Comparison of ENCODE assay signal across 17 cellular contexts in the genomic region with DNA sequence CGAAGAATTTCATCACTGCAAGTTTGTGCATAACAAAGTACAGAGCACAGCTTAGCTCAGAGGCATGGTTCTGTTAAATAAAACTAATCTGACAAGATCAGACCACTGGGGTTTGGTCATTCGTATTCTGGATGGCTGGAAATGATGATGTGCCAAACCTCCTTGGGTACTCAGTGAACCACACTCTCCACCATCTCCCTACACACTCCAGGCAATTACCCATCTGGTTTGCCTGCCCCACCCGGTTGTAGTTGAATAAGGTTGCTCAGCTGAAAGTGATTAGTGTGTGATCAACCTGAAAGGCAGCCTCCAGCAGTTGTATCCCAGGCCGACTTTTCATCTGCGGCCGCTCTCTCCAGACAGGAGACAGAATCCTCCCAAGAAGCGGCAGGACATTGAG.
A peak's percentile ranks its signal among the peaks of the same experiment; 100 is the strongest.
DNase-seq lines count a peak whose midpoint lies in the region; ATAC-seq and TF ChIP-seq lines count a peak whose summit lies in the region.
"Had no signal": no experiment of that assay in that cellular context is flagged by ENCODE, and none has a peak within 500 bp of the region (broad histone marks: within the 10 kb centered on the region; RNA-seq: fewer than 3 reads in every experiment).

No MANE protein-coding gene starts in this region.

- no peaks in the 10 kb centered on the region for H3K79me2 ChIP-seq in GM23338 (replicated peaks; ENCODE audit: insufficient read depth)

- peaks cover 26% of the 10 kb centered on the region for H3K9me3 Mint-ChIP-seq in GM23338
- peaks cover 49% of the 10 kb centered on the region for H3K9me3 Mint-ChIP-seq in activated T-helper 2 cell treated with anti-CD3 and anti-CD28 coated beads, Interferon-gamma antibody, Interleukin-2, Interleukin-4, amounts not matched to agents 10 μg/mL and 5 μg/mL and 100 μg/mL, durations not matched to agents 14 hours and 24 hours and 36 hours

- no peaks in the 10 kb centered on the region for H3K4me1 ChIP-seq in GM23338 (ENCODE audit: insufficient read depth)
- H3K4me1 ChIP-seq: testis had no signal

- no peak for TF ChIP-seq CTCF in GM23338 (conservative IDR thresholded peaks at IDR 0.05; ENCODE audit: low read depth in 2 of 2)
- no peak for TF ChIP-seq CTCF in retinal pigment epithelial cell (conservative IDR thresholded peaks at IDR 0.05; ENCODE audit: low read depth, low read length)

- H3K36me3 ChIP-seq in GM23338 (ENCODE audit: insufficient read depth) = no peaks in the 10 kb centered on the region

- intact Hi-C loops in activated T-helper 2 cell treated with anti-CD3 and anti-CD28 coated beads, Interferon-gamma antibody, Interleukin-2, Interleukin-4, amounts not matched to agents 10 μg/mL and 5 μg/mL and 100 μg/mL, durations not matched to agents 14 hours and 24 hours and 36 hours (cut with micrococcal nuclease) = no loop called here

- no peak for TF ChIP-seq POLR2A in GM18505 (IDR thresholded peaks at IDR 0.05; ENCODE audit: borderline replicate concordance, extremely low read depth, insufficient read depth, insufficient read length)

- DNase-seq in GM23338 (ENCODE audit: low spot score) (no peak), fibroblast of peridontal ligament (ENCODE audit: extremely low read depth) (peak; percentile 89), retinal pigment epithelial cell (ENCODE audit: low read depth) (peak; percentile 84)
- DNase-seq in activated T-helper 2 cell treated with anti-CD3 and anti-CD28 coated beads, Interferon-gamma antibody, Interleukin-2, Interleukin-4, amounts not matched to agents 10 μg/mL and 5 μg/mL and 100 μg/mL, durations not matched to agents 14 hours and 24 hours and 36 hours (ENCODE audit: low spot score) = no peak
- DNase-seq: AML-193; kidney; naive B cell; NCI-H1092; NCI-H2029 treated with DMSO at 0.1 percent for 48 hours; stimulated activated naive B cell treated with anti-CD40 and anti-IgM and Interleukin-4, amounts not matched to agents 10 μg/mL and 1 μg/mL and 100 μg/mL, for 72 hours; SW 1271; testis had no signal

- no peaks in the 10 kb centered on the region for H3F3A ChIP-seq in GM23338 (replicated peaks; ENCODE audit: low read depth)

- no peaks in the 10 kb centered on the region for H3K27me3 Mint-ChIP-seq in GM23338 (ENCODE audit: insufficient read depth, low read depth, poor library complexity)
- no peaks in the 10 kb centered on the region for H3K27me3 Mint-ChIP-seq in activated T-helper 2 cell treated with anti-CD3 and anti-CD28 coated beads, Interferon-gamma antibody, Interleukin-2, Interleukin-4, amounts not matched to agents 10 μg/mL and 5 μg/mL and 100 μg/mL, durations not matched to agents 14 hours and 24 hours and 36 hours (ENCODE audit: low read depth)
- H3K27me3 Mint-ChIP-seq: naive B cell; stimulated activated naive B cell treated with anti-CD40 and anti-IgM and Interleukin-4, amounts not matched to agents 10 μg/mL and 1 μg/mL and 100 μg/mL, for 72 hours had no signal

- no peak overlapping the region for H3K4me3 ChIP-seq in GM23338
- no peak overlapping the region for H3K4me3 ChIP-seq in retinal pigment epithelial cell (ENCODE audit: low read length)
- H3K4me3 ChIP-seq: coronary artery, testis had no signal

- no peaks in the 10 kb centered on the region for H3K27me3 ChIP-seq in GM23338 (ENCODE audit: insufficient read depth)
- H3K27me3 ChIP-seq: testis had no signal

- H2AFZ ChIP-seq in GM23338 = 0 out of 2 replicates have a peak overlapping the region, but pooled peaks have one; percentile 14

- no peak overlapping the region for H3K4me2 ChIP-seq in GM23338
- H3K4me2 ChIP-seq: KMS-11 had no signal

- ATAC-seq in GM23338 (no peak), SK-N-SH treated with all-trans-retinoic acid at 6 μM for 48 hours (peak; percentile 63), GM18505 (IDR thresholded peaks at IDR 0.05; ENCODE audit: unreplicated experiment) (no peak), HG03469 (IDR thresholded peaks at IDR 0.05; ENCODE audit: unreplicated experiment) (no peak)
- ATAC-seq: stimulated activated naive B cell treated with anti-CD40 and anti-IgM and Interleukin-4, amounts not matched to agents 10 μg/mL and 1 μg/mL and 100 μg/mL, for 72 hours had no signal

- no peak overlapping the region for H3K27ac Mint-ChIP-seq in GM23338
- H3K27ac Mint-ChIP-seq in activated T-helper 2 cell treated with anti-CD3 and anti-CD28 coated beads, Interferon-gamma antibody, Interleukin-2, Interleukin-4, amounts not matched to agents 10 μg/mL and 5 μg/mL and 100 μg/mL, durations not matched to agents 14 hours and 24 hours and 36 hours = no peak overlapping the region
- H3K27ac Mint-ChIP-seq: stimulated activated naive B cell treated with anti-CD40 and anti-IgM and Interleukin-4, amounts not matched to agents 10 μg/mL and 1 μg/mL and 100 μg/mL, for 72 hours had no signal

- H3K27ac ChIP-seq in GM23338 (ENCODE audit: low read depth) = no peak overlapping the region
- H3K27ac ChIP-seq: coronary artery, KMS-11, testis had no signal

- H3K36me3 Mint-ChIP-seq in GM23338 (ENCODE audit: low read depth) = peaks cover 20% of the 10 kb centered on the region
- H3K36me3 Mint-ChIP-seq in activated T-helper 2 cell treated with anti-CD3 and anti-CD28 coated beads, Interferon-gamma antibody, Interleukin-2, Interleukin-4, amounts not matched to agents 10 μg/mL and 5 μg/mL and 100 μg/mL, durations not matched to agents 14 hours and 24 hours and 36 hours (ENCODE audit: low read depth) = no peaks in the 10 kb centered on the region
- H3K36me3 Mint-ChIP-seq: naive B cell; stimulated activated naive B cell treated with anti-CD40 and anti-IgM and Interleukin-4, amounts not matched to agents 10 μg/mL and 1 μg/mL and 100 μg/mL, for 72 hours had no signal

- H4K20me1 ChIP-seq in GM23338 (replicated peaks; ENCODE audit: insufficient read depth) = no peaks in the 10 kb centered on the region

- H3K4me1 Mint-ChIP-seq in GM23338 = no peaks in the 10 kb centered on the region
- no peaks in the 10 kb centered on the region for H3K4me1 Mint-ChIP-seq in activated T-helper 2 cell treated with anti-CD3 and anti-CD28 coated beads, Interferon-gamma antibody, Interleukin-2, Interleukin-4, amounts not matched to agents 10 μg/mL and 5 μg/mL and 100 μg/mL, durations not matched to agents 14 hours and 24 hours and 36 hours (ENCODE audit: low read depth)
- H3K4me1 Mint-ChIP-seq: naive B cell; stimulated activated naive B cell treated with anti-CD40 and anti-IgM and Interleukin-4, amounts not matched to agents 10 μg/mL and 1 μg/mL and 100 μg/mL, for 72 hours had no signal

- peaks cover 8% of the 10 kb centered on the region; the same call in 1 of the 2 replicates for H3K9me2 ChIP-seq in GM23338 (ENCODE audit: insufficient read depth)

- H3K4me3 Mint-ChIP-seq in GM23338 = no peak overlapping the region
- no peak overlapping the region for H3K4me3 Mint-ChIP-seq in activated T-helper 2 cell treated with anti-CD3 and anti-CD28 coated beads, Interferon-gamma antibody, Interleukin-2, Interleukin-4, amounts not matched to agents 10 μg/mL and 5 μg/mL and 100 μg/mL, durations not matched to agents 14 hours and 24 hours and 36 hours (ENCODE audit: low read depth)
- H3K4me3 Mint-ChIP-seq: naive B cell; stimulated activated naive B cell treated with anti-CD40 and anti-IgM and Interleukin-4, amounts not matched to agents 10 μg/mL and 1 μg/mL and 100 μg/mL, for 72 hours had no signal

TF ChIP-seq in GM23338, 12 proteins besides CTCF, POLR2A, EP300 and RAD21 (continues in another document):
- TF ChIP-seq EZH2phosphoT487 (IDR thresholded peaks at IDR 0.05; ENCODE audit: unreplicated experiment) (no peak), POLR2AphosphoS5 (IDR thresholded peaks at IDR 0.05; ENCODE audit: low read depth) (no peak), NANOG (IDR thresholded peaks at IDR 0.05; ENCODE audit: borderline replicate concordance) (no peak), JUNB (IDR thresholded peaks at IDR 0.05; ENCODE audit: unreplicated experiment) (no peak)

TF ChIP-seq in SK-N-SH treated with all-trans-retinoic acid at 6 μM for 48 hours, 23 proteins besides CTCF, POLR2A, EP300 and RAD21 (continues in another document):
- TF ChIP-seq SNAI2 (CRISPR knock-in tag; IDR thresholded peaks at IDR 0.05) (no peak), ZFP30 (CRISPR knock-in tag; IDR thresholded peaks at IDR 0.05) (no peak), ZNF565 (CRISPR knock-in tag; conservative IDR thresholded peaks at IDR 0.05; ENCODE audit: low read depth) (no peak), CREB5 (CRISPR knock-in tag; IDR thresholded peaks at IDR 0.05; ENCODE audit: low read depth) (no peak), CSDC2 (CRISPR knock-in tag; IDR thresholded peaks at IDR 0.05) (no peak)
- TF ChIP-seq, protein P1, sequence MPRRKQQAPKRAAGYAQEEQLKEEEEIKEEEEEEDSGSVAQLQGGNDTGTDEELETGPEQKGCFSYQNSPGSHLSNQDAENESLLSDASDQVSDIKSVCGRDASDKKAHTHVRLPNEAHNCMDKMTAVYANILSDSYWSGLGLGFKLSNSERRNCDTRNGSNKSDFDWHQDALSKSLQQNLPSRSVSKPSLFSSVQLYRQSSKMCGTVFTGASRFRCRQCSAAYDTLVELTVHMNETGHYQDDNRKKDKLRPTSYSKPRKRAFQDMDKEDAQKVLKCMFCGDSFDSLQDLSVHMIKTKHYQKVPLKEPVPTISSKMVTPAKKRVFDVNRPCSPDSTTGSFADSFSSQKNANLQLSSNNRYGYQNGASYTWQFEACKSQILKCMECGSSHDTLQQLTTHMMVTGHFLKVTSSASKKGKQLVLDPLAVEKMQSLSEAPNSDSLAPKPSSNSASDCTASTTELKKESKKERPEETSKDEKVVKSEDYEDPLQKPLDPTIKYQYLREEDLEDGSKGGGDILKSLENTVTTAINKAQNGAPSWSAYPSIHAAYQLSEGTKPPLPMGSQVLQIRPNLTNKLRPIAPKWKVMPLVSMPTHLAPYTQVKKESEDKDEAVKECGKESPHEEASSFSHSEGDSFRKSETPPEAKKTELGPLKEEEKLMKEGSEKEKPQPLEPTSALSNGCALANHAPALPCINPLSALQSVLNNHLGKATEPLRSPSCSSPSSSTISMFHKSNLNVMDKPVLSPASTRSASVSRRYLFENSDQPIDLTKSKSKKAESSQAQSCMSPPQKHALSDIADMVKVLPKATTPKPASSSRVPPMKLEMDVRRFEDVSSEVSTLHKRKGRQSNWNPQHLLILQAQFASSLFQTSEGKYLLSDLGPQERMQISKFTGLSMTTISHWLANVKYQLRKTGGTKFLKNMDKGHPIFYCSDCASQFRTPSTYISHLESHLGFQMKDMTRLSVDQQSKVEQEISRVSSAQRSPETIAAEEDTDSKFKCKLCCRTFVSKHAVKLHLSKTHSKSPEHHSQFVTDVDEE (CRISPR knock-in tag; IDR thresholded peaks at IDR 0.05) = no peak

Comparison
In these comparisons a context has a peak if more than half of its experiments do, and no peak if none do; other contexts are left out.
1. DNase-seq: peak in fibroblast of peridontal ligament (single experiment) and retinal pigment epithelial cell (single experiment); none in GM23338 (single experiment) and activated T-helper 2 cell treated with anti-CD3 and anti-CD28 coated beads, Interferon-gamma antibody, Interleukin-2, Interleukin-4, amounts not matched to agents 10 μg/mL and 5 μg/mL and 100 μg/mL, durations not matched to agents 14 hours and 24 hours and 36 hours (single experiment).